1 cellular context compared by ENCODE assay signal in the genomic region with DNA sequence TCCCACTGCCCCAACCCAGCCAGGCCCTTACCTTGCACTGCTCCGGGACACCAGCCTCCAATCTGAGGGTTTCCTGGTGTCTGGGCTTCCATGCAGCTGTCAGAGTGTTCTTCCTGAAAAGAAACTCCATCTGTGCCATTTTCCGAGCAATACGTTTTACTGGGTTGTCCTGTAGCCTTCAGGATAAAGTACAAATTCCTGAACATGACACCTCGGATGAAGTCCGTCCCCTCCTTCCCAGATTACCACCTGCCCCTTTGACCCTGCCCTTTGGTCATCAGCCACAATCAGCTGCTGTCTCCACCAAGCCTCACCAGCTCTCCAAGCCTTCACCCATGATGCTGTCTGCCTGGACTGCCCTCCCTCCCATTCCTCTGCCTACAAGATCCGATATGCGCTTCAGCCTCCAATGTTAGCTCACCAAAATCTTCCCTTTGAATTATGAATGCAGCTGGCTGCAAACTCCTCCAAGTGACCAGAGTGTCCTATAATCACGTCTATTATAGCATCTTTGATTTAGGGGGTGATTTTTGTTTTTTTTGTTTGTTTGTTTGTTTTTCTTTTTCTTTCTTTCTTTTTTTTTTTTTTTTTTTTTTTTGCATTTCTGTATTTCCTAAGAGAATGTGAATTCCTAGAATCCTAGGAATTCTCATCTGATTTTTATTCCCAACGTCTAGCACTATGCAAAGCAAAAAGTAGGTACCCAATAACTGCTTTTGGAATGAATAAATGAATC.
TF ChIP-seq lines count a peak whose summit lies in the region.

No MANE protein-coding gene starts in this region.

TF ChIP-seq in A549, 52 proteins besides CTCF, POLR2A, EP300 and RAD21 (continued from another document):
- TF ChIP-seq HOXB5 (CRISPR knock-in tag; IDR thresholded peaks at IDR 0.05) (no peak), POLR2AphosphoS2 (conservative IDR thresholded peaks at IDR 0.05; ENCODE audit: low read length) (no peak), SMC3 (IDR thresholded peaks at IDR 0.05) (no peak)
- TF ChIP-seq, protein P1, sequence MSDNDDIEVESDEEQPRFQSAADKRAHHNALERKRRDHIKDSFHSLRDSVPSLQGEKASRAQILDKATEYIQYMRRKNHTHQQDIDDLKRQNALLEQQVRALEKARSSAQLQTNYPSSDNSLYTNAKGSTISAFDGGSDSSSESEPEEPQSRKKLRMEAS (IDR thresholded peaks at IDR 0.05), result peak; percentile 68
